1 cellular context compared by ENCODE assay signal in the genomic region with DNA sequence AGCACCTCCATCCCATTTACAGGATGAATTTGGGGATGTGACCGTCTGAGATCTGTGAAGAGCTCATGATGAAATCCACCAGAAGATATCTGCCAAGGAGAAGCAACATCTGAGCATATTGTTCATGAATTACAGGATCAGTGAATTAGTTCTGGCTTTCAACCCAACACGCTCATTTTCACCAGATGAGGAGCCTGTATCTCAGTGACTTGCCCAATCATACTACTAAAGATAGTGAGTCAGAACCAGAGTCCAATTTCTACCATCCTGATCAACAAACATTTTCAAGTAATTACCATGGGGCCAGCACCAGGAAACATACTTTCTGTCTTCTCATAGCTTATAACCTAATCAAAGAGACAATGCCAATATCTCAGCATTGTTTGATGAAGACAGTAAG.
TF ChIP-seq lines count a peak whose summit lies in the region.

No MANE protein-coding gene starts in this region.

TF ChIP-seq in GM12878, 131 proteins besides CTCF, POLR2A, EP300 and RAD21 (continued from another document):
- TF ChIP-seq, protein P1, sequence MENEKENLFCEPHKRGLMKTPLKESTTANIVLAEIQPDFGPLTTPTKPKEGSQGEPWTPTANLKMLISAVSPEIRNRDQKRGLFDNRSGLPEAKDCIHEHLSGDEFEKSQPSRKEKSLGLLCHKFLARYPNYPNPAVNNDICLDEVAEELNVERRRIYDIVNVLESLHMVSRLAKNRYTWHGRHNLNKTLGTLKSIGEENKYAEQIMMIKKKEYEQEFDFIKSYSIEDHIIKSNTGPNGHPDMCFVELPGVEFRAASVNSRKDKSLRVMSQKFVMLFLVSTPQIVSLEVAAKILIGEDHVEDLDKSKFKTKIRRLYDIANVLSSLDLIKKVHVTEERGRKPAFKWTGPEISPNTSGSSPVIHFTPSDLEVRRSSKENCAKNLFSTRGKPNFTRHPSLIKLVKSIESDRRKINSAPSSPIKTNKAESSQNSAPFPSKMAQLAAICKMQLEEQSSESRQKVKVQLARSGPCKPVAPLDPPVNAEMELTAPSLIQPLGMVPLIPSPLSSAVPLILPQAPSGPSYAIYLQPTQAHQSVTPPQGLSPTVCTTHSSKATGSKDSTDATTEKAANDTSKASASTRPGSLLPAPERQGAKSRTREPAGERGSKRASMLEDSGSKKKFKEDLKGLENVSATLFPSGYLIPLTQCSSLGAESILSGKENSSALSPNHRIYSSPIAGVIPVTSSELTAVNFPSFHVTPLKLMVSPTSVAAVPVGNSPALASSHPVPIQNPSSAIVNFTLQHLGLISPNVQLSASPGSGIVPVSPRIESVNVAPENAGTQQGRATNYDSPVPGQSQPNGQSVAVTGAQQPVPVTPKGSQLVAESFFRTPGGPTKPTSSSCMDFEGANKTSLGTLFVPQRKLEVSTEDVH (IDR thresholded peaks at IDR 0.05; ENCODE audit: low read depth, partially characterized antibody), result no peak
- TF ChIP-seq EED (IDR thresholded peaks at IDR 0.05; ENCODE audit: low read depth) (no peak), JUND (IDR thresholded peaks at IDR 0.05; ENCODE audit: low read depth, low read length) (no peak), CREB1 (IDR thresholded peaks at IDR 0.05; ENCODE audit: low read depth) (no peak), YY1 (IDR thresholded peaks at IDR 0.05; ENCODE audit: low read depth, low read length) (no peak), NRF1 (conservative IDR thresholded peaks at IDR 0.05; ENCODE audit: low read depth, low read length) (no peak), MAX (IDR thresholded peaks at IDR 0.05; ENCODE audit: low read depth, low read length) (no peak), CHD2 (IDR thresholded peaks at IDR 0.05; ENCODE audit: borderline replicate concordance, low read depth, low read length) (no peak)
